Comparison of ENCODE assay signal across 13 cellular contexts in genomic region chr4:24645765-24646550, GRCh38.
DNase-seq lines count a peak whose midpoint lies in the region; ATAC-seq, FAIRE-seq and TF ChIP-seq lines count a peak whose summit lies in the region.
"Had no signal": no experiment of that assay in that cellular context is flagged by ENCODE, and none has a peak within 500 bp of the region (broad histone marks: within the 10 kb centered on the region; RNA-seq: fewer than 3 reads in every experiment).

No MANE protein-coding gene starts in this region.

- H3K4me1 ChIP-seq in GM23338 (ENCODE audit: insufficient read depth) (peaks cover 25% of the 10 kb centered on the region), left lung (peaks cover 0 to 4% of the 10 kb centered on the region in 2 donors), suprapubic skin (no peaks in the 10 kb centered on the region)

- no peak overlapping the region for H3K4me3 Mint-ChIP-seq in GM23338
- H3K4me3 Mint-ChIP-seq: T-helper 17 cell had no signal

- H3K36me3 Mint-ChIP-seq in GM23338 (ENCODE audit: low read depth): no peaks in the 10 kb centered on the region

- ATAC-seq in GM23338 (no peak), SK-N-SH treated with all-trans-retinoic acid at 6 μM for 48 hours (peak; percentile 27; the same call in 1 of the 3 replicates), left lung (peak; percentile 29), GM21447 (IDR thresholded peaks at IDR 0.05; ENCODE audit: unreplicated experiment) (no peak)
- ATAC-seq: HCT116, T-helper 17 cell had no signal

- H3K27me3 ChIP-seq in GM23338 (ENCODE audit: insufficient read depth) (no peaks in the 10 kb centered on the region), left lung (no peaks in the 10 kb centered on the region), suprapubic skin (no peaks in the 10 kb centered on the region)
- H3K27me3 ChIP-seq: BLaER1 treated with 17β-estradiol and CSF1 and Interleukin-3, amounts not matched to agents 10 nM and 100 nM had no signal

- H3K27ac Mint-ChIP-seq in GM23338: no peak overlapping the region; the same call in 1 of the 2 replicates
- H3K27ac Mint-ChIP-seq: T-helper 17 cell had no signal

- intact Hi-C loops in left lung (cut with DNase I): no loop called here

- no peak overlapping the region for H3K27ac ChIP-seq in GM23338 (ENCODE audit: low read depth)
- H3K27ac ChIP-seq in left lung: no peak overlapping the region
- H3K27ac ChIP-seq in suprapubic skin: no peak overlapping the region
- H3K27ac ChIP-seq: BLaER1 treated with 17β-estradiol and CSF1 and Interleukin-3, amounts not matched to agents 10 nM and 100 nM had no signal

- H3K9me2 ChIP-seq in GM23338 (ENCODE audit: insufficient read depth): no peaks in the 10 kb centered on the region; the same call in 1 of the 2 replicates

- no peak for FAIRE-seq in D721Med (lab: Jason Lieb, UNC)

- H3K9me3 Mint-ChIP-seq in GM23338: no peaks in the 10 kb centered on the region

- no peak for TF ChIP-seq POLR2A in suprapubic skin (IDR thresholded peaks at IDR 0.05)

- no peak overlapping the region for H3K4me2 ChIP-seq in GM23338
- H3K4me2 ChIP-seq: BLaER1 treated with 17β-estradiol and CSF1 and Interleukin-3, amounts not matched to agents 10 nM and 100 nM had no signal

- DNase-seq in GM23338 (ENCODE audit: low spot score) (no peak), NCI-H1436 treated with DMSO at 0.1 percent for 48 hours (lab: John Stamatoyannopoulos, UW) (peak; percentile 74), left lung (no peak), D721Med (ENCODE audit: insufficient read length, low spot score) (no peak), Kasumi-1 (lab: John Stamatoyannopoulos, UW) (no peak), suprapubic skin (ENCODE audit: low spot score in 2 of 2) (no peak)
- DNase-seq: NCI-H146, NCI-H2171, T-helper 17 cell had no signal

- H3K9me3 ChIP-seq in left lung (no peaks in the 10 kb centered on the region), suprapubic skin (no peaks in the 10 kb centered on the region)
- H3K9me3 ChIP-seq: BLaER1 treated with 17β-estradiol and CSF1 and Interleukin-3, amounts not matched to agents 10 nM and 100 nM had no signal

- WGBS in suprapubic skin: 80% methylated on average over 4 of the region's 4 CpGs

- peaks cover 22% of the 10 kb centered on the region for H3K4me1 Mint-ChIP-seq in GM23338
- H3K4me1 Mint-ChIP-seq: T-helper 17 cell had no signal

- H3K27me3 Mint-ChIP-seq in GM23338 (ENCODE audit: insufficient read depth, low read depth, poor library complexity): peaks cover 6% of the 10 kb centered on the region

- no peaks in the 10 kb centered on the region for H3F3A ChIP-seq in GM23338 (replicated peaks; ENCODE audit: low read depth)

- TF ChIP-seq CTCF in GM23338 (conservative IDR thresholded peaks at IDR 0.05; ENCODE audit: low read depth in 2 of 2) (no peak), left lung (IDR thresholded peaks at IDR 0.05) (no peak), D721Med (IDR thresholded peaks at IDR 0.05; ENCODE audit: insufficient read depth, missing control alignments) (no peak), suprapubic skin (IDR thresholded peaks at IDR 0.05) (no peak)

- TF ChIP-seq EP300 in suprapubic skin (IDR thresholded peaks at IDR 0.05): no peak

- no peaks in the 10 kb centered on the region for H3K79me2 ChIP-seq in GM23338 (replicated peaks; ENCODE audit: insufficient read depth)

- H2AFZ ChIP-seq in GM23338: peak overlapping the region; percentile 81; the same call in 1 of the 2 replicates

- H3K4me3 ChIP-seq in GM23338: no peak overlapping the region
- no peak overlapping the region for H3K4me3 ChIP-seq in left lung
- no peak overlapping the region for H3K4me3 ChIP-seq in suprapubic skin
- H3K4me3 ChIP-seq: BLaER1 treated with 17β-estradiol and CSF1 and Interleukin-3, amounts not matched to agents 10 nM and 100 nM had no signal

- H3K36me3 ChIP-seq in GM23338 (ENCODE audit: insufficient read depth) (no peaks in the 10 kb centered on the region), left lung (no peaks in the 10 kb centered on the region), suprapubic skin (no peaks in the 10 kb centered on the region)
- H3K36me3 ChIP-seq: BLaER1 treated with 17β-estradiol and CSF1 and Interleukin-3, amounts not matched to agents 10 nM and 100 nM had no signal

- H4K20me1 ChIP-seq in GM23338 (replicated peaks; ENCODE audit: insufficient read depth): no peaks in the 10 kb centered on the region
- H4K20me1 ChIP-seq: BLaER1 treated with 17β-estradiol and CSF1 and Interleukin-3, amounts not matched to agents 10 nM and 100 nM had no signal

TF ChIP-seq in GM23338, 12 proteins besides CTCF, POLR2A, EP300 and RAD21 (continues in another document):
- no peak for TF ChIP-seq POLR2AphosphoS5 (IDR thresholded peaks at IDR 0.05; ENCODE audit: low read depth)

TF ChIP-seq in SK-N-SH treated with all-trans-retinoic acid at 6 μM for 48 hours, 23 proteins besides CTCF, POLR2A, EP300 and RAD21:
- TF ChIP-seq TCF4 (CRISPR knock-in tag; IDR thresholded peaks at IDR 0.05; ENCODE audit: borderline replicate concordance) (no peak), BACH2 (CRISPR knock-in tag; IDR thresholded peaks at IDR 0.05; ENCODE audit: borderline replicate concordance) (no peak), OSR1 (CRISPR knock-in tag; IDR thresholded peaks at IDR 0.05) (no peak), ARNTL (CRISPR knock-in tag; IDR thresholded peaks at IDR 0.05; ENCODE audit: borderline replicate concordance, low read depth) (no peak), CREB5 (CRISPR knock-in tag; IDR thresholded peaks at IDR 0.05; ENCODE audit: low read depth) (no peak), ZNF70 (CRISPR knock-in tag; IDR thresholded peaks at IDR 0.05) (no peak), TOX (CRISPR knock-in tag; IDR thresholded peaks at IDR 0.05; ENCODE audit: borderline replicate concordance) (no peak), ZNF565 (CRISPR knock-in tag; conservative IDR thresholded peaks at IDR 0.05; ENCODE audit: low read depth) (no peak), TSHZ2 (CRISPR knock-in tag; IDR thresholded peaks at IDR 0.05) (no peak), SNAI2 (CRISPR knock-in tag; IDR thresholded peaks at IDR 0.05) (no peak), PPARA (CRISPR knock-in tag; IDR thresholded peaks at IDR 0.05; ENCODE audit: borderline replicate concordance) (no peak), ZC3H10 (CRISPR knock-in tag; IDR thresholded peaks at IDR 0.05) (no peak), GLIS3 (CRISPR knock-in tag; IDR thresholded peaks at IDR 0.05) (no peak), CSDC2 (CRISPR knock-in tag; IDR thresholded peaks at IDR 0.05) (no peak), ZNF8 (CRISPR knock-in tag; IDR thresholded peaks at IDR 0.05) (no peak), PATZ1 (CRISPR knock-in tag; IDR thresholded peaks at IDR 0.05; ENCODE audit: borderline replicate concordance) (no peak), ZFP30 (CRISPR knock-in tag; IDR thresholded peaks at IDR 0.05) (no peak)

Comparison
In these comparisons a context has a peak if more than half of its experiments do, and no peak if none do; other contexts are left out.
1. ATAC-seq: peak in SK-N-SH treated with all-trans-retinoic acid at 6 μM for 48 hours (single experiment) and left lung (single experiment); none in GM23338 (single experiment) and GM21447 (single experiment).